In genomic region chr10:50637003-50637579, GRCh38 we compare ENCODE assay signal across 9 cellular contexts. TPM values are rescaled to one million over a fixed set of nuclear protein-coding genes. Genes with fewer than 3 reads are reported as not detected.
A peak's percentile ranks its signal among the peaks of the same experiment; 100 is the strongest.
DNase-seq lines count a peak whose midpoint lies in the region; ATAC-seq lines count a peak whose summit lies in the region.
"Had no signal": no experiment of that assay in that cellular context is flagged by ENCODE, and none has a peak within 500 bp of the region (broad histone marks: within the 10 kb centered on the region; RNA-seq: fewer than 3 reads in every experiment).

No MANE protein-coding gene starts in this region.

- peaks cover 29% of the 10 kb centered on the region for H3K4me1 ChIP-seq in CD4-positive, CD25-positive, alpha-beta regulatory T cell (ENCODE audit: control insufficient read depth, insufficient read depth, low read length, poor library complexity, severe bottlenecking)

- peak overlapping the region; percentile 38 to 82 (median 72) for H3K4me3 Mint-ChIP-seq in CD4-positive, CD25-positive, alpha-beta regulatory T cell
- H3K4me3 Mint-ChIP-seq in activated CD8-positive, alpha-beta T cell treated with anti-CD3 and anti-CD28 coated beads, Interleukin-2, amount 10 ng/mL, durations not matched to agents 7 days and 5 days: peak overlapping the region; percentile 64

- POLR2A ChIA-PET in activated CD8-positive, alpha-beta T cell treated with anti-CD3 and anti-CD28 coated beads, Interleukin-2, amount 10 ng/mL, durations not matched to agents 7 days and 5 days (lab: Charles Lee): interaction anchor here (0.7 to 1.5 kb wide), 4 partner anchors 10 to 359 kb away, joined by 3 to 8 read pairs (median 5); no protein-coding TSS in a partner anchor

- ATAC-seq in CD4-positive, CD25-positive, alpha-beta regulatory T cell (ENCODE audit: low read depth in 2 of 2): peak; percentile 79 to 82
- ATAC-seq in GM19035 (IDR thresholded peaks at IDR 0.05; ENCODE audit: unreplicated experiment) (peak; percentile 93), HG03060 (IDR thresholded peaks at IDR 0.05; ENCODE audit: low read depth, unreplicated experiment) (peak; percentile 61)
- ATAC-seq in activated CD8-positive, alpha-beta T cell treated with anti-CD3 and anti-CD28 coated beads, Interleukin-2, amount 10 ng/mL, durations not matched to agents 7 days and 5 days: peak; percentile 86

- H3K4me1 Mint-ChIP-seq in CD4-positive, CD25-positive, alpha-beta regulatory T cell: peaks cover 17 to 45% (median 33%) of the 10 kb centered on the region in 4 donors
- H3K4me1 Mint-ChIP-seq in activated CD8-positive, alpha-beta T cell treated with anti-CD3 and anti-CD28 coated beads, Interleukin-2, amount 10 ng/mL, durations not matched to agents 7 days and 5 days (ENCODE audit: low read depth): peaks cover 32% of the 10 kb centered on the region

- H3K27me3 Mint-ChIP-seq in CD4-positive, CD25-positive, alpha-beta regulatory T cell: no peaks in the 10 kb centered on the region
- H3K27me3 Mint-ChIP-seq in activated CD8-positive, alpha-beta T cell treated with anti-CD3 and anti-CD28 coated beads, Interleukin-2, amount 10 ng/mL, durations not matched to agents 7 days and 5 days (ENCODE audit: low read depth): peaks cover 34% of the 10 kb centered on the region

- no peaks in the 10 kb centered on the region for H3K36me3 Mint-ChIP-seq in CD4-positive, CD25-positive, alpha-beta regulatory T cell
- no peaks in the 10 kb centered on the region for H3K36me3 Mint-ChIP-seq in activated CD8-positive, alpha-beta T cell treated with anti-CD3 and anti-CD28 coated beads, Interleukin-2, amount 10 ng/mL, durations not matched to agents 7 days and 5 days (ENCODE audit: low read depth)

- H3K9me3 Mint-ChIP-seq in CD4-positive, CD25-positive, alpha-beta regulatory T cell: no peaks in the 10 kb centered on the region
- H3K9me3 Mint-ChIP-seq in activated CD8-positive, alpha-beta T cell treated with anti-CD3 and anti-CD28 coated beads, Interleukin-2, amount 10 ng/mL, durations not matched to agents 7 days and 5 days (ENCODE audit: insufficient read depth): no peaks in the 10 kb centered on the region

- H3K9me3 ChIP-seq in CD4-positive, CD25-positive, alpha-beta regulatory T cell (ENCODE audit: control insufficient read depth in 2 of 2, low read length in 2 of 2): no peaks in the 10 kb centered on the region

- H3K27me3 ChIP-seq in CD4-positive, CD25-positive, alpha-beta regulatory T cell (ENCODE audit: control insufficient read depth, insufficient read depth, low read length): no peaks in the 10 kb centered on the region

- DNase-seq in CD4-positive, CD25-positive, alpha-beta regulatory T cell: peak in 2 of 3 donors; percentile 39 to 68
- no peak for DNase-seq in activated CD8-positive, alpha-beta T cell treated with anti-CD3 and anti-CD28 coated beads, Interleukin-2, amount 10 ng/mL, durations not matched to agents 7 days and 5 days
- DNase-seq in NCI-H82 (lab: John Stamatoyannopoulos, UW): no peak
- no peak for DNase-seq in NCI-H748 treated with DMSO at 0.1 percent for 48 hours (lab: John Stamatoyannopoulos, UW)
- no peak for DNase-seq in NCI-H1417 (lab: John Stamatoyannopoulos, UW)
- no peak for DNase-seq in hepatic stellate cell (ENCODE audit: low spot score)

- no peaks in the 10 kb centered on the region for H3K36me3 ChIP-seq in CD4-positive, CD25-positive, alpha-beta regulatory T cell (ENCODE audit: control insufficient read depth, insufficient read depth, low read length)

- CTCF ChIA-PET in activated CD8-positive, alpha-beta T cell treated with anti-CD3 and anti-CD28 coated beads, Interleukin-2, amount 10 ng/mL, durations not matched to agents 7 days and 5 days (lab: Charles Lee): interaction anchor here (1.0 to 2.6 kb wide), 9 partner anchors 12 to 270 kb away, joined by 3 to 13 read pairs (median 5); partner anchors contain the start of gene SGMS1

- peak overlapping the region; percentile 84 for H3K4me3 ChIP-seq in CD4-positive, CD25-positive, alpha-beta regulatory T cell (ENCODE audit: low read depth, low read length)
- H3K4me3 ChIP-seq: skin epidermis had no signal

- H3K27ac Mint-ChIP-seq in CD4-positive, CD25-positive, alpha-beta regulatory T cell: peak overlapping the region; percentile 64 to 85 (median 77)
- H3K27ac Mint-ChIP-seq in activated CD8-positive, alpha-beta T cell treated with anti-CD3 and anti-CD28 coated beads, Interleukin-2, amount 10 ng/mL, durations not matched to agents 7 days and 5 days: peak overlapping the region; percentile 70

- H3K27ac ChIP-seq in CD4-positive, CD25-positive, alpha-beta regulatory T cell (ENCODE audit: insufficient read depth, low read length, poor library complexity, severe bottlenecking): peak overlapping the region; percentile 15
- H3K27ac ChIP-seq: skin epidermis had no signal

RNA-seq across cellular contexts. Expression of gene SGMS1, which starts 13.3 kb away (rescaled TPM):
- total RNA-seq in CD4-positive, CD25-positive, alpha-beta regulatory T cell: 241 TPM
- polyA plus RNA-seq in CD4-positive, CD25-positive, alpha-beta regulatory T cell: 10 to 100 TPM; 25.7 to 34.3 (median 31.4) TPM
- 10 to 100 TPM; 14.2 to 16.4 TPM for total RNA-seq in activated CD8-positive, alpha-beta T cell treated with anti-CD3 and anti-CD28 coated beads, Interleukin-2, amount 10 ng/mL, durations not matched to agents 7 days and 5 days

Comparison
In these comparisons a context has a peak if more than half of its experiments do, and no peak if none do; other contexts are left out.
1. DNase-seq: peak in CD4-positive, CD25-positive, alpha-beta regulatory T cell (2 of 3); none in activated CD8-positive, alpha-beta T cell treated with anti-CD3 and anti-CD28 coated beads, Interleukin-2, amount 10 ng/mL, durations not matched to agents 7 days and 5 days (single experiment), NCI-H82 (single experiment), NCI-H748 treated with DMSO at 0.1 percent for 48 hours (single experiment), NCI-H1417 (0 of 3) and hepatic stellate cell (single experiment).
2. RNA of gene SGMS1, which starts 13.3 kb away (total RNA-seq): 241 TPM in CD4-positive, CD25-positive, alpha-beta regulatory T cell (single experiment); 14.2 to 16.4 TPM in activated CD8-positive, alpha-beta T cell treated with anti-CD3 and anti-CD28 coated beads, Interleukin-2, amount 10 ng/mL, durations not matched to agents 7 days and 5 days; every median in the first group is over 10 times any median in the second.
3. Peak in every context shown above with its lines, with median percentiles within 50 percentile points of each other: ATAC-seq.